Comparison of ENCODE assay signal across 25 cellular contexts in genomic region chr5:10849278-10849677, GRCh38.
DNase-seq lines count a peak whose midpoint lies in the region; ATAC-seq, FAIRE-seq and TF ChIP-seq lines count a peak whose summit lies in the region.
"Had no signal": no experiment of that assay in that cellular context is flagged by ENCODE, and none has a peak within 500 bp of the region (broad histone marks: within the 10 kb centered on the region; RNA-seq: fewer than 3 reads in every experiment).

No MANE protein-coding gene starts in this region.

- H4K20me1 ChIP-seq in astrocyte (ENCODE audit: insufficient read depth, low read length) (no peaks in the 10 kb centered on the region), MM.1S (ENCODE audit: insufficient read depth, low read length) (no peaks in the 10 kb centered on the region)
- H4K20me1 ChIP-seq: BLaER1 had no signal

- H3K9me3 ChIP-seq in astrocyte (ENCODE audit: insufficient read depth, low read depth, low read length): no peaks in the 10 kb centered on the region
- no peaks in the 10 kb centered on the region for H3K9me3 ChIP-seq in MM.1S (replicated peaks; ENCODE audit: insufficient read depth, low read length)

- no peak for ATAC-seq in GM21360 (IDR thresholded peaks at IDR 0.05; ENCODE audit: unreplicated experiment)
- ATAC-seq: SK-N-SH treated with all-trans-retinoic acid at 6 μM for 48 hours had no signal

- H3K36me3 Mint-ChIP-seq in astrocyte (ENCODE audit: low read depth, unreplicated experiment): no peaks in the 10 kb centered on the region
- H3K36me3 Mint-ChIP-seq: CD4-positive, CD25-positive, alpha-beta regulatory T cell; IgD-negative memory B cell had no signal

- no peak overlapping the region for H3K9ac ChIP-seq in astrocyte (ENCODE audit: low read length)
- H3K9ac ChIP-seq in MM.1S (ENCODE audit: low read length): no peak overlapping the region
- H3K9ac ChIP-seq: BLaER1, KMS-11 had no signal

- no peak overlapping the region for H3K27ac ChIP-seq in astrocyte (ENCODE audit: low read depth, low read length)
- H3K27ac ChIP-seq in MM.1S (ENCODE audit: low read length): no peak overlapping the region
- H3K27ac ChIP-seq: BLaER1, KMS-11 had no signal

- no peaks in the 10 kb centered on the region for H3K79me2 ChIP-seq in astrocyte (ENCODE audit: insufficient read depth, low read length)
- no peaks in the 10 kb centered on the region for H3K79me2 ChIP-seq in MM.1S (ENCODE audit: low read length)

- no peak for FAIRE-seq in astrocyte (lab: Jason Lieb, UNC)
- FAIRE-seq: GM12891, H54, RCC 7860 had no signal

- H3K27me3 Mint-ChIP-seq in astrocyte (ENCODE audit: low read depth, unreplicated experiment): peaks cover 10% of the 10 kb centered on the region

- peaks cover 2% of the 10 kb centered on the region for H3K9me3 Mint-ChIP-seq in astrocyte (ENCODE audit: unreplicated experiment)

- no peaks in the 10 kb centered on the region for H3F3A ChIP-seq in MM.1S (ENCODE audit: insufficient read depth, low read length)

- H2AFZ ChIP-seq in astrocyte (ENCODE audit: low read depth, low read length): no peak overlapping the region
- H2AFZ ChIP-seq in MM.1S (ENCODE audit: low read length): no peak overlapping the region

- no peak overlapping the region for H3K4me3 Mint-ChIP-seq in astrocyte (ENCODE audit: unreplicated experiment)
- H3K4me3 Mint-ChIP-seq: CD4-positive, CD25-positive, alpha-beta regulatory T cell; IgD-negative memory B cell had no signal

- H3K4me1 ChIP-seq in astrocyte (ENCODE audit: insufficient read depth, low read length) (no peaks in the 10 kb centered on the region), MM.1S (ENCODE audit: low read length) (no peaks in the 10 kb centered on the region)

- no peak overlapping the region for H3K4me2 ChIP-seq in astrocyte (ENCODE audit: low read length)
- no peak overlapping the region for H3K4me2 ChIP-seq in MM.1S (ENCODE audit: low read depth, low read length)
- H3K4me2 ChIP-seq: BLaER1, KMS-11 had no signal

- no peaks in the 10 kb centered on the region for H3K9me2 ChIP-seq in MM.1S (replicated peaks; ENCODE audit: insufficient read depth, low read length)

- H3K27ac Mint-ChIP-seq in astrocyte (ENCODE audit: unreplicated experiment): no peak overlapping the region
- H3K27ac Mint-ChIP-seq: CD4-positive, CD25-positive, alpha-beta regulatory T cell; IgD-negative memory B cell had no signal

- DNase-seq in COLO829 (ENCODE audit: low spot score) (peak; percentile 14), HT1080 (ENCODE audit: low read depth) (peak; percentile 83), astrocyte (ENCODE audit: low read depth) (peak; percentile 26), iris pigment epithelial cell (ENCODE audit: low read depth) (peak; percentile 61), MM.1S (no peak), mucosa of gallbladder (ENCODE audit: low spot score) (no peak)
- DNase-seq: CD4-positive, CD25-positive, alpha-beta regulatory T cell; COR-L47; DMS53; GDM1; NCI-H1092 treated with DMSO at 0.1 percent for 48 hours; NCI-H1436; NCI-H187; NCI-H2081 treated with DMSO at 0.1 percent for 48 hours; NCI-H524 treated with DMSO at 0.1 percent for 48 hours; NCI-H774; SIG-M5 had no signal

- no peaks in the 10 kb centered on the region for H3K27me3 ChIP-seq in astrocyte (ENCODE audit: insufficient read depth, low read length)
- no peaks in the 10 kb centered on the region for H3K27me3 ChIP-seq in MM.1S (replicated peaks; ENCODE audit: insufficient read depth, low read length)
- H3K27me3 ChIP-seq: BLaER1 had no signal

- H3K36me3 ChIP-seq in astrocyte (ENCODE audit: insufficient read depth, low read length) (no peaks in the 10 kb centered on the region), MM.1S (replicated peaks; ENCODE audit: insufficient read depth, low read length) (no peaks in the 10 kb centered on the region)
- H3K36me3 ChIP-seq: BLaER1 had no signal

- H3K4me1 Mint-ChIP-seq in astrocyte (ENCODE audit: low read depth, unreplicated experiment): no peaks in the 10 kb centered on the region
- H3K4me1 Mint-ChIP-seq: CD4-positive, CD25-positive, alpha-beta regulatory T cell had no signal

- TF ChIP-seq CTCF in astrocyte (IDR thresholded peaks at IDR 0.05; ENCODE audit: insufficient read depth, low read depth, low read length) (no peak), MM.1S (IDR thresholded peaks at IDR 0.05; ENCODE audit: low read length) (no peak)

- no peak overlapping the region for H3K4me3 ChIP-seq in astrocyte (ENCODE audit: insufficient read depth, low read depth, low read length)
- no peak overlapping the region for H3K4me3 ChIP-seq in MM.1S (ENCODE audit: low read length)
- H3K4me3 ChIP-seq: BLaER1 had no signal

Comparison
In these comparisons a context has a peak if more than half of its experiments do, and no peak if none do; other contexts are left out.
1. DNase-seq: peak in COLO829 (single experiment), HT1080 (single experiment), astrocyte (single experiment) and iris pigment epithelial cell (single experiment); none in MM.1S (single experiment) and mucosa of gallbladder (single experiment).